Comparison of ENCODE assay signal across 7 cellular contexts in genomic region chr1:243420968-243421675, GRCh38.
DNase-seq lines count a peak whose midpoint lies in the region; ATAC-seq and TF ChIP-seq lines count a peak whose summit lies in the region.

No MANE protein-coding gene starts in this region.

- TF ChIP-seq POLR2A in body of pancreas (IDR thresholded peaks at IDR 0.05), result no peak

- peak overlapping the region; percentile 4 for H3K4me3 ChIP-seq in fibroblast of pulmonary artery (replicated peaks; ENCODE audit: low read depth, low read length)
- H3K4me3 ChIP-seq in skeletal muscle satellite cell (ENCODE audit: low read length), result peak overlapping the region; percentile 28
- no peak overlapping the region for H3K4me3 ChIP-seq in body of pancreas

- H3K36me3 ChIP-seq in skeletal muscle satellite cell (ENCODE audit: insufficient read depth, low read length), result peaks cover 7% of the 10 kb centered on the region
- peaks cover 0 to 3% of the 10 kb centered on the region in 2 donors for H3K36me3 ChIP-seq in body of pancreas (replicated peaks in 1 of 2; ENCODE audit: insufficient read depth in 1 of 2, low read depth in 2 of 2)

- H3K4me1 ChIP-seq in skeletal muscle satellite cell (ENCODE audit: control insufficient read depth, insufficient read depth, low read length), result peaks cover 4% of the 10 kb centered on the region
- peaks cover 9% of the 10 kb centered on the region for H3K4me1 ChIP-seq in body of pancreas

- peak overlapping the region; percentile 64 for H3K4me2 ChIP-seq in skeletal muscle satellite cell (ENCODE audit: low read length)

- WGBS in body of pancreas, 2 donors, result 79 to 82% methylated on average over 15 of the region's 15 CpGs

- no peak overlapping the region for H3K9ac ChIP-seq in skeletal muscle satellite cell (ENCODE audit: low read depth, low read length)

- ATAC-seq in body of pancreas, result no peak

- intact Hi-C loops in body of pancreas (cut with DNase I), result no loop called here

- no peak overlapping the region for H3K27ac ChIP-seq in body of pancreas

- DNase-seq in GM03348 (ENCODE audit: low spot score) (peak; percentile 24), NCI-H69 (lab: John Stamatoyannopoulos, UW) (peak; percentile 80), fibroblast of pulmonary artery (ENCODE audit: low read depth) (peak; percentile 13), body of pancreas (no peak), RPMI8226 (no peak)
- DNase-seq in activated CD8-positive, alpha-beta memory T cell treated with anti-CD3 and anti-CD28 coated beads for 24 hours, result no peak

- no peaks in the 10 kb centered on the region for H3K9me3 ChIP-seq in skeletal muscle satellite cell (replicated peaks; ENCODE audit: low read length)
- no peaks in the 10 kb centered on the region for H3K9me3 ChIP-seq in body of pancreas

- TF ChIP-seq CTCF in fibroblast of pulmonary artery (IDR thresholded peaks at IDR 0.05; ENCODE audit: low read length, missing control alignments) (no peak), body of pancreas (IDR thresholded peaks at IDR 0.05) (no peak)

- H3K27me3 ChIP-seq in skeletal muscle satellite cell (ENCODE audit: control insufficient read depth, insufficient read depth, low read length) (no peaks in the 10 kb centered on the region), body of pancreas (no peaks in the 10 kb centered on the region)

Comparison
In these comparisons a context has a peak if more than half of its experiments do, and no peak if none do; other contexts are left out.
1. DNase-seq: peak in GM03348 (single experiment), NCI-H69 (single experiment) and fibroblast of pulmonary artery (single experiment); none in body of pancreas (0 of 4), RPMI8226 (single experiment) and activated CD8-positive, alpha-beta memory T cell treated with anti-CD3 and anti-CD28 coated beads for 24 hours (single experiment).
2. H3K4me3 ChIP-seq: peak in fibroblast of pulmonary artery (single experiment) and skeletal muscle satellite cell (single experiment); none in body of pancreas (0 of 2).